16 cellular contexts compared by ENCODE assay signal in the genomic region with DNA sequence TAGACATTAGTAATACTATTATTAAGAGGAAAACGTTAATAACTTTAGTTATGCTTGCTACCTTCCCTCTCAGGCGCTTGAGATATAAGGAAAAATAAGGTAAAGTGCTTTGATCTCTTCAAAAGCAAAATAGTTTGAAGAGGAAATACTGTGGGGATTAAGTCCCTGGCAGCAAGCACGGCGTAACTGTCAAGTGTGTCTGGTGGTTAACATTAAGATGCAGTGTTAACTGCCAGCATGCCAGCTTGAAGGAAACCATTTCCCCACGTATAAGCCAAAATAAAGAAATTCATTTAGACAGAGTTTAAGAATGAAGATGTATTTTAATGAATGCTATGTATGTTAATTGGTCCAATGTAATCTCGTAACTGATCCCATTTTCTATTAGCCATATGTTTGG.
"Had no signal": no experiment of that assay in that cellular context is flagged by ENCODE, and none has a peak within 500 bp of the region (broad histone marks: within the 10 kb centered on the region; RNA-seq: fewer than 3 reads in every experiment).

No MANE protein-coding gene starts in this region.

- H3K27me3 Mint-ChIP-seq: activated CD4-positive, alpha-beta T cell treated with anti-CD3 and anti-CD28 coated beads, Interleukin-2, amount 10 ng/mL, durations not matched to agents 7 days and 5 days; dendritic cell treated with granulocyte-macrophage colony-stimulating factor and Interleukin-4, amounts not matched to agents 40 ng/mL and 50 ng/mL, for 4 days; stimulated activated naive B cell treated with anti-CD40 and anti-IgM and Interleukin-4, amounts not matched to agents 10 μg/mL and 1 μg/mL and 100 μg/mL, for 72 hours had no signal

- H3K27ac Mint-ChIP-seq: activated CD4-positive, alpha-beta T cell treated with anti-CD3 and anti-CD28 coated beads, Interleukin-2, amount 10 ng/mL, durations not matched to agents 7 days and 5 days; activated naive CD8-positive, alpha-beta T cell treated with anti-CD3 and anti-CD28 coated beads, Interleukin-2, amount 10 ng/mL, durations not matched to agents 7 days and 5 days; activated T-helper 1 cell treated with anti-CD3 and anti-CD28 coated beads, Interleukin-12 subunit alpha, Interleukin-12 subunit beta, Interleukin-2, Interleukin-4 antibody, amounts not matched to agents 30 ng/mL and 10 ng/mL and 1 ng/mL, durations not matched to agents 14 hours and 24 hours and 36 hours; dendritic cell treated with granulocyte-macrophage colony-stimulating factor and Interleukin-4, amounts not matched to agents 40 ng/mL and 50 ng/mL, for 4 days; mesothelial cell of epicardium; stimulated activated naive B cell treated with anti-CD40 and anti-IgM and Interleukin-4, amounts not matched to agents 10 μg/mL and 1 μg/mL and 100 μg/mL, for 72 hours; T-helper 2 cell treated with Interferon-gamma antibody and Interleukin-4, amounts not matched to agents 5 μg/mL and 100 μg/mL, for 36 hours had no signal

- H3K27me3 ChIP-seq: breast epithelium, heart left ventricle, transverse colon, vagina had no signal

- H3K27ac ChIP-seq: breast epithelium, heart left ventricle, transverse colon, vagina had no signal

- H3K4me3 ChIP-seq: breast epithelium, heart left ventricle, lung, transverse colon, vagina had no signal

- H3K4me3 Mint-ChIP-seq: activated CD4-positive, alpha-beta T cell treated with anti-CD3 and anti-CD28 coated beads, Interleukin-2, amount 10 ng/mL, durations not matched to agents 7 days and 5 days; activated naive CD8-positive, alpha-beta T cell treated with anti-CD3 and anti-CD28 coated beads, Interleukin-2, amount 10 ng/mL, durations not matched to agents 7 days and 5 days; activated T-helper 1 cell treated with anti-CD3 and anti-CD28 coated beads, Interleukin-12 subunit alpha, Interleukin-12 subunit beta, Interleukin-2, Interleukin-4 antibody, amounts not matched to agents 30 ng/mL and 10 ng/mL and 1 ng/mL, durations not matched to agents 14 hours and 24 hours and 36 hours; dendritic cell treated with granulocyte-macrophage colony-stimulating factor and Interleukin-4, amounts not matched to agents 40 ng/mL and 50 ng/mL, for 4 days; mesothelial cell of epicardium; stimulated activated naive B cell treated with anti-CD40 and anti-IgM and Interleukin-4, amounts not matched to agents 10 μg/mL and 1 μg/mL and 100 μg/mL, for 72 hours; T-helper 2 cell treated with Interferon-gamma antibody and Interleukin-4, amounts not matched to agents 5 μg/mL and 100 μg/mL, for 36 hours had no signal

- H3K36me3 ChIP-seq: breast epithelium, heart left ventricle, transverse colon, vagina had no signal

- H3K9me3 Mint-ChIP-seq: activated CD4-positive, alpha-beta T cell treated with anti-CD3 and anti-CD28 coated beads, Interleukin-2, amount 10 ng/mL, durations not matched to agents 7 days and 5 days; activated naive CD8-positive, alpha-beta T cell treated with anti-CD3 and anti-CD28 coated beads, Interleukin-2, amount 10 ng/mL, durations not matched to agents 7 days and 5 days; activated T-helper 1 cell treated with anti-CD3 and anti-CD28 coated beads, Interleukin-12 subunit alpha, Interleukin-12 subunit beta, Interleukin-2, Interleukin-4 antibody, amounts not matched to agents 30 ng/mL and 10 ng/mL and 1 ng/mL, durations not matched to agents 14 hours and 24 hours and 36 hours; mesothelial cell of epicardium had no signal

- ATAC-seq: heart left ventricle; left colon; stimulated activated naive B cell treated with anti-CD40 and anti-IgM and Interleukin-4, amounts not matched to agents 10 μg/mL and 1 μg/mL and 100 μg/mL, for 72 hours had no signal

- H3K9me3 ChIP-seq: breast epithelium, heart left ventricle, transverse colon, vagina had no signal

- H3K36me3 Mint-ChIP-seq: activated naive CD8-positive, alpha-beta T cell treated with anti-CD3 and anti-CD28 coated beads, Interleukin-2, amount 10 ng/mL, durations not matched to agents 7 days and 5 days; mesothelial cell of epicardium had no signal

- H3K4me1 ChIP-seq: breast epithelium had no signal

- DNase-seq: activated CD4-positive, alpha-beta T cell treated with anti-CD3 and anti-CD28 coated beads, Interleukin-2, amount 10 ng/mL, durations not matched to agents 7 days and 5 days; activated CD8-positive, alpha-beta memory T cell treated with anti-CD3 and anti-CD28 coated beads for 24 hours; activated naive CD4-positive, alpha-beta T cell; activated naive CD8-positive, alpha-beta T cell treated with anti-CD3 and anti-CD28 coated beads, Interleukin-2, amount 10 ng/mL, durations not matched to agents 7 days and 5 days; heart left ventricle; left colon; stimulated activated CD4-positive, alpha-beta T cell treated with anti-CD3 and anti-CD28 coated beads, Interleukin-4, amount 100 ng/mL, for 1 hour; stimulated activated naive B cell treated with anti-CD40 and anti-IgM and Interleukin-4, amounts not matched to agents 10 μg/mL and 1 μg/mL and 100 μg/mL, for 72 hours; transverse colon had no signal
